ENCODE assay signal across 23 cellular contexts in the genomic region with DNA sequence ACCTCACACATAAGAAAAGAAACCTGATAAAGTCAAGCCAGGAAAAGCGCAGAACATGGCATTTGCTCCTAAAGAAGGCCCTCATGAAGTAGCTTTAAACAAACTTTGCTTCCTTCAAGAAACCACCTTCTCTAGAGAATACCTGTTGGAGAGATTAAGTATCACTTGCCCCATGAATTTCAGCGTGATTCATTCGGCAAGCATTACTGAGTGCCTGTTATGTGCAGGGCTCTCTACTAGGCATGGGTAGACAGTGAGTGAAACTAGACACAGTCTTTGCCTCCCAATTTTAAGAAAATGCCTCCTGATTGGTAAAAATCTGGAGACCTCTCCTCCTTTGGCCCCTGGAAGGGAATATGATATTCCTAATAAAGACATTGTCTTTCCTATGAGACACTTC.
A peak's percentile ranks its signal among the peaks of the same experiment; 100 is the strongest.
DNase-seq lines count a peak whose midpoint lies in the region; ATAC-seq and TF ChIP-seq lines count a peak whose summit lies in the region.
"Had no signal": no experiment of that assay in that cellular context is flagged by ENCODE, and none has a peak within 500 bp of the region (broad histone marks: within the 10 kb centered on the region; RNA-seq: fewer than 3 reads in every experiment).

No MANE protein-coding gene starts in this region.

- intact Hi-C loops in PC-3 (cut with micrococcal nuclease) (loop anchor here (5.0 kb wide), 4 partner anchors 119 to 476 kb away; a partner anchor contains a TSS), lower lobe of right lung (cut with DNase I) (no loop called here), body of pancreas (cut with DNase I) (no loop called here)

- CTCF ChIA-PET in PC-3 (lab: Charles Lee), result no interaction called here

- H2AFZ ChIP-seq in PC-3 (ENCODE audit: low read length), result no peak overlapping the region
- H2AFZ ChIP-seq: GM23338 had no signal

- BruUV-seq in PC-3 (replicated peaks; lab: Mats Ljungman, UMichigan), result no TSS peak

- no peaks in the 10 kb centered on the region for H4K20me1 ChIP-seq in PC-3 (ENCODE audit: low read length)
- H4K20me1 ChIP-seq: BLaER1 treated with 17β-estradiol and CSF1 and Interleukin-3, amounts not matched to agents 10 nM and 100 nM had no signal

- TF ChIP-seq CTCF in PC-3 (conservative IDR thresholded peaks at IDR 0.05; ENCODE audit: low read depth, low read length) (no peak), epithelial cell of esophagus (IDR thresholded peaks at IDR 0.05; ENCODE audit: insufficient read depth, low read depth, low read length, missing control alignments) (no peak), lower lobe of right lung (IDR thresholded peaks at IDR 0.05) (no peak), body of pancreas (IDR thresholded peaks at IDR 0.05) (no peak)

- H3K27me3 ChIP-seq in PC-3 (ENCODE audit: low read length), result no peaks in the 10 kb centered on the region
- H3K27me3 ChIP-seq in lower lobe of right lung (ENCODE audit: low read depth), result no peaks in the 10 kb centered on the region
- no peaks in the 10 kb centered on the region for H3K27me3 ChIP-seq in body of pancreas
- H3K27me3 ChIP-seq: BE2C; BLaER1 treated with 17β-estradiol and CSF1 and Interleukin-3, amounts not matched to agents 10 nM and 100 nM had no signal

- 89 to 94% methylated on average over 3 of the region's 3 CpGs for WGBS in body of pancreas, 2 donors

- H3K27ac ChIP-seq in PC-3 (ENCODE audit: low read length) (no peak overlapping the region), lower lobe of right lung (no peak overlapping the region), body of pancreas (no peak overlapping the region)
- H3K27ac ChIP-seq: BLaER1 treated with 17β-estradiol and CSF1 and Interleukin-3, amounts not matched to agents 10 nM and 100 nM had no signal

- POLR2A ChIA-PET in PC-3 (lab: Charles Lee; ENCODE audit: unreplicated experiment), result no interaction called here

- H3K9me2 ChIP-seq in PC-3 (replicated peaks; ENCODE audit: low read length), result no peaks in the 10 kb centered on the region

- H3K9me3 ChIP-seq in PC-3 (ENCODE audit: low read length) (no peaks in the 10 kb centered on the region), lower lobe of right lung (no peaks in the 10 kb centered on the region), body of pancreas (no peaks in the 10 kb centered on the region)
- H3K9me3 ChIP-seq: A549; BE2C; BLaER1 treated with 17β-estradiol and CSF1 and Interleukin-3, amounts not matched to agents 10 nM and 100 nM had no signal

- no peak for TF ChIP-seq POLR2A in body of pancreas (IDR thresholded peaks at IDR 0.05)

- no peak overlapping the region for H3K4me2 ChIP-seq in PC-3 (ENCODE audit: low read length)
- H3K4me2 ChIP-seq: A549; BLaER1 treated with 17β-estradiol and CSF1 and Interleukin-3, amounts not matched to agents 10 nM and 100 nM; GM23338 had no signal

- DNase-seq in PC-3 (peak; percentile 20), epithelial cell of esophagus (ENCODE audit: low read depth) (peak; percentile 49), lower lobe of right lung (no peak), renal cortical epithelial cell (ENCODE audit: low read depth) (peak; percentile 18), T1000 (lab: John Stamatoyannopoulos, UW) (no peak), body of pancreas (no peak)
- DNase-seq in central memory CD4-positive, alpha-beta T cell, result no peak
- DNase-seq: 8988T; ACHN; AML-193; BE2C; CD4-positive, alpha-beta T cell; CD8-positive, alpha-beta memory T cell; DMS 273 treated with DMSO at 0.1 percent for 48 hours; DMS79; EL; GDM1; H9 had no signal

- H3K4me1 ChIP-seq in PC-3 (ENCODE audit: insufficient read depth, low read length) (peaks cover 74% of the 10 kb centered on the region), lower lobe of right lung (peaks cover 4% of the 10 kb centered on the region), body of pancreas (peaks cover 7% of the 10 kb centered on the region)
- H3K4me1 ChIP-seq: BE2C; BLaER1 treated with 17β-estradiol and CSF1 and Interleukin-3, amounts not matched to agents 10 nM and 100 nM had no signal

- ATAC-seq in PC-3, result no peak
- ATAC-seq in lower lobe of right lung, result peak; percentile 28 to 58
- no peak for ATAC-seq in body of pancreas
- ATAC-seq: A549, GM12878, GM23338, HCT116 had no signal

- no peak overlapping the region for H3K4me3 ChIP-seq in PC-3 (ENCODE audit: low read length)
- H3K4me3 ChIP-seq in epithelial cell of esophagus (ENCODE audit: low read length), result no peak overlapping the region
- H3K4me3 ChIP-seq in lower lobe of right lung, result no peak overlapping the region
- no peak overlapping the region for H3K4me3 ChIP-seq in body of pancreas
- H3K4me3 ChIP-seq: A549; BLaER1 treated with 17β-estradiol and CSF1 and Interleukin-3, amounts not matched to agents 10 nM and 100 nM; GM12878; GM23338 had no signal

- H3K79me2 ChIP-seq in PC-3 (ENCODE audit: low read length), result no peaks in the 10 kb centered on the region

- no peaks in the 10 kb centered on the region for H3F3A ChIP-seq in PC-3 (ENCODE audit: low read length, unreplicated experiment)

- H3K9ac ChIP-seq in PC-3 (ENCODE audit: low read length), result no peak overlapping the region
- H3K9ac ChIP-seq: BLaER1 treated with 17β-estradiol and CSF1 and Interleukin-3, amounts not matched to agents 10 nM and 100 nM had no signal

- no peaks in the 10 kb centered on the region for H3K36me3 ChIP-seq in PC-3 (ENCODE audit: low read depth, low read length)
- H3K36me3 ChIP-seq in lower lobe of right lung, result no peaks in the 10 kb centered on the region
- H3K36me3 ChIP-seq in body of pancreas (replicated peaks in 1 of 2; ENCODE audit: insufficient read depth in 1 of 2, low read depth in 2 of 2), result no peaks in the 10 kb centered on the region
- H3K36me3 ChIP-seq: BE2C; BLaER1 treated with 17β-estradiol and CSF1 and Interleukin-3, amounts not matched to agents 10 nM and 100 nM had no signal

Comparison
In these comparisons a context has a peak if more than half of its experiments do, and no peak if none do; other contexts are left out.
1. ATAC-seq: peak in lower lobe of right lung (2 of 2); none in PC-3 (single experiment) and body of pancreas (single experiment).
2. DNase-seq: peak in PC-3 (single experiment), epithelial cell of esophagus (single experiment) and renal cortical epithelial cell (single experiment); none in lower lobe of right lung (single experiment), T1000 (single experiment), body of pancreas (0 of 4) and central memory CD4-positive, alpha-beta T cell (single experiment).